Comparison of ENCODE assay signal across 17 cellular contexts in genomic region chr15:60000824-60001641, GRCh38. TPM values are rescaled to one million over a fixed set of nuclear protein-coding genes. Genes with fewer than 3 reads are reported as not detected.
DNase-seq lines count a peak whose midpoint lies in the region; ATAC-seq and TF ChIP-seq lines count a peak whose summit lies in the region.
"Had no signal": no experiment of that assay in that cellular context is flagged by ENCODE, and none has a peak within 500 bp of the region (broad histone marks: within the 10 kb centered on the region; RNA-seq: fewer than 3 reads in every experiment).

No MANE protein-coding gene starts in this region.

- H3K9me3 Mint-ChIP-seq in CD4-positive, alpha-beta T cell: peaks cover 8% of the 10 kb centered on the region

- TF ChIP-seq CTCF in CD4-positive, alpha-beta T cell (IDR thresholded peaks at IDR 0.05): no peak
- no peak for TF ChIP-seq CTCF in gastrocnemius medialis (IDR thresholded peaks at IDR 0.05 in 4 of 5, conservative IDR thresholded peaks at IDR 0.05 in 1 of 5)

- no peak for ATAC-seq in CD4-positive, alpha-beta T cell (ENCODE audit: poor library complexity)
- ATAC-seq in T-helper 17 cell (no peak), gastrocnemius medialis (no peak)

- H3K36me3 Mint-ChIP-seq in CD4-positive, alpha-beta T cell (ENCODE audit: low read depth): peaks cover 11% of the 10 kb centered on the region
- H3K36me3 Mint-ChIP-seq in T-helper 17 cell (ENCODE audit: low read depth): peaks cover 3% of the 10 kb centered on the region

- in situ Hi-C loops in gastrocnemius medialis (cut with MboI; ENCODE audit: low sequenced_read_pairs in 4 of 4): no loop called here

- intact Hi-C loops in CD4-positive, alpha-beta T cell (cut with DNase I, micrococcal nuclease): no loop called here
- intact Hi-C loops in gastrocnemius medialis (cut with DNase I; ENCODE audit: low total_unique reads): no loop called here

- H3K4me1 ChIP-seq in gastrocnemius medialis: peaks cover 20 to 37% of the 10 kb centered on the region in 2 donors

- CTCF ChIA-PET in CD4-positive, alpha-beta T cell (lab: Charles Lee): no interaction called here

- peaks cover 100% of the 10 kb centered on the region for H3K27me3 ChIP-seq in CD4-positive, alpha-beta T cell (ENCODE audit: control insufficient read depth, insufficient read depth, low read length)
- H3K27me3 ChIP-seq in gastrocnemius medialis: peaks cover 99 to 100% (median 100%) of the 10 kb centered on the region in 3 donors

- peaks cover 83% of the 10 kb centered on the region for H3K4me1 Mint-ChIP-seq in CD4-positive, alpha-beta T cell (ENCODE audit: low read depth)
- peaks cover 38% of the 10 kb centered on the region for H3K4me1 Mint-ChIP-seq in T-helper 17 cell

- no peak overlapping the region for H3K4me3 ChIP-seq in gastrocnemius medialis
- H3K4me3 ChIP-seq: adrenal gland, upper lobe of left lung had no signal

- H3K4me3 Mint-ChIP-seq in CD4-positive, alpha-beta T cell: peak overlapping the region; percentile 39
- peak overlapping the region; percentile 19 for H3K4me3 Mint-ChIP-seq in T-helper 17 cell

- H3K27ac ChIP-seq in CD4-positive, alpha-beta T cell (ENCODE audit: low read depth, low read length): no peak overlapping the region
- H3K27ac ChIP-seq in gastrocnemius medialis: no peak overlapping the region
- H3K27ac ChIP-seq: adrenal gland, upper lobe of left lung had no signal

- H3K36me3 ChIP-seq in gastrocnemius medialis: no peaks in the 10 kb centered on the region
- H3K36me3 ChIP-seq: adrenal gland, upper lobe of left lung had no signal

- peak; percentile 68 for DNase-seq in NCI-H146 treated with DMSO at 0.1 percent for 48 hours (lab: John Stamatoyannopoulos, UW; ENCODE audit: unreplicated experiment)
- DNase-seq in NCI-H146 (lab: John Stamatoyannopoulos, UW): no peak
- DNase-seq in CD4-positive, alpha-beta T cell: peak in 1 of 10 experiments; percentile 13
- no peak for DNase-seq in T-helper 17 cell
- DNase-seq in left kidney (ENCODE audit: low read depth, low spot score): peak; percentile 47
- DNase-seq in gastrocnemius medialis: no peak
- DNase-seq in NCI-H446 (lab: John Stamatoyannopoulos, UW): no peak
- DNase-seq in stimulated activated CD4-positive, alpha-beta T cell treated with anti-CD3 and anti-CD28 coated beads, Interleukin-4, amount 100 ng/mL, for 24 hours: no peak
- DNase-seq: activated CD8-positive, alpha-beta memory T cell treated with anti-CD3 and anti-CD28 coated beads, Interleukin-2, amount 50 U/mL, for 4 hours; adrenal gland; cerebellar nuclear complex; stimulated activated CD4-positive, alpha-beta T cell treated with anti-CD3 and anti-CD28 coated beads, Interleukin-1b, Interleukin-23, amount 100 ng/mL, for 48 hours; stimulated activated CD8-positive, alpha-beta memory T cell treated with anti-CD3 and anti-CD28 coated beads, Interleukin-4, amount 100 ng/mL, for 48 hours had no signal

- POLR2A ChIA-PET in CD4-positive, alpha-beta T cell (lab: Charles Lee): interaction anchor here (1.0 kb wide), 1 partner anchor 24 kb away, joined by 3 read pairs; no protein-coding TSS in a partner anchor

- TF ChIP-seq POLR2A in gastrocnemius medialis (IDR thresholded peaks at IDR 0.05): no peak

- peak overlapping the region; percentile 70 for H3K27ac Mint-ChIP-seq in CD4-positive, alpha-beta T cell
- peak overlapping the region; percentile 69 for H3K27ac Mint-ChIP-seq in T-helper 17 cell

- peaks cover 11% of the 10 kb centered on the region for H3K9me3 ChIP-seq in CD4-positive, alpha-beta T cell (ENCODE audit: control insufficient read depth, low read length)
- peaks cover 14% of the 10 kb centered on the region for H3K9me3 ChIP-seq in T-helper 17 cell (ENCODE audit: control insufficient read depth, low read length, poor library complexity, severe bottlenecking)
- no peaks in the 10 kb centered on the region for H3K9me3 ChIP-seq in gastrocnemius medialis
- H3K9me3 ChIP-seq: adrenal gland, upper lobe of left lung had no signal

- peaks cover 96% of the 10 kb centered on the region for H3K27me3 Mint-ChIP-seq in CD4-positive, alpha-beta T cell
- peaks cover 97% of the 10 kb centered on the region for H3K27me3 Mint-ChIP-seq in T-helper 17 cell

RNA-seq across cellular contexts. Expression of gene FOXB1, which starts 3.1 kb away (rescaled TPM):
- total RNA-seq in CD4-positive, alpha-beta T cell: under 1 TPM; 0.14 to 0.19 TPM
- total RNA-seq in T-helper 17 cell (under 1 TPM; 0.21 to 0.22 TPM), gastrocnemius medialis (not detected)
- total RNA-seq: adrenal gland, frontal cortex, HT1080, renal cortical epithelial cell, upper lobe of left lung had no signal

Comparison
In these comparisons a context has a peak if more than half of its experiments do, and no peak if none do; other contexts are left out.
1. DNase-seq: peak in NCI-H146 treated with DMSO at 0.1 percent for 48 hours (single experiment) and left kidney (single experiment); none in NCI-H146 (single experiment), T-helper 17 cell (0 of 3), gastrocnemius medialis (0 of 2), NCI-H446 (0 of 2) and stimulated activated CD4-positive, alpha-beta T cell treated with anti-CD3 and anti-CD28 coated beads, Interleukin-4, amount 100 ng/mL, for 24 hours (single experiment).